7 cellular contexts compared by ENCODE assay signal in the genomic region with DNA sequence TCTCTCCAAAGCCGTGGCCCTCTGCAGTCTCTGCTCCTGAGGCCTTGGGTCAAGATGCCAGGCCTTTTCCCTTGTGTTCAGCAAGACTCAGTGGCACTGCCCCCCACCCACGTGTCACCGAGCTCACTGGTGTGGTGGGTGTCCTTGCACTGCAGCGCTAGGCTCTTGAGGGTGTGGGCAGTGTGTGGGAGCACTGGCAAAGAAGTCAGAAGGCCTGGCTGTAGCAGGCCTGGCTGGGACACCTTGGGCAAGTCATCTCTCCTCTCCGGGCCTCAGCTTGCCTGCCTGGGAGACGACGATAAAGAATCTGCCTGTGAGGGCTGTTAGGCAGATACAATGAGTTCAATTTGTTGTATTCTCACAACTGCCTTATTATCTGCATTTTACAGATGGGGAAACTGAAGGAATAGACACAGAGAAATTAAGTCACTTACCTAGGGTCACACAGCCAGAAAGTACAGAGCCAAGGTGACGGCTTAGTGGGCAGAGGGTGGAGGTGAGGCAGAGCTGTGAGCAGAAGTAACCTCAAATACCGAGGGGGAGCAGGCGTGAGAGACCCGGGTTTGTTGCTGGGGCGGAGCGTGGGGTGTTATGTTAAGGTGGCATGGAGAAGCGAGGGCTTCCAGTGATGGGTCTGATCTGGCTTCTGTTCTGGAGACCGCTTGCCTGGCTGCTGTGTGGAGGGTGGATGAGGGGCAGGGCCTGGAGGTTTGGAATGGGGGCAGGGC. TPM values are rescaled to one million over a fixed set of nuclear protein-coding genes. Genes with fewer than 3 reads are reported as not detected.
DNase-seq lines count a peak whose midpoint lies in the region; FAIRE-seq lines count a peak whose summit lies in the region.

No MANE protein-coding gene starts in this region.

- H3K27me3 ChIP-seq in MG63 (no peaks in the 10 kb centered on the region), subcutaneous abdominal adipose tissue (ENCODE audit: control insufficient read depth in 5 of 5, insufficient read depth in 4 of 5, low read length in 5 of 5) (no peaks in the 10 kb centered on the region)

- H3K4me1 ChIP-seq in subcutaneous abdominal adipose tissue (ENCODE audit: control insufficient read depth in 5 of 5, insufficient read depth in 5 of 5, low read length in 5 of 5) = peaks cover 4 to 24% (median 21%) of the 10 kb centered on the region in 5 donors

- peak overlapping the region in 4 of 5 donors; percentile 84 to 88 (median 86) for H3K9ac ChIP-seq in subcutaneous abdominal adipose tissue (ENCODE audit: low read length in 5 of 5)

- FAIRE-seq in GM19239 (lab: Jason Lieb, UNC) = no peak

- peaks cover 10% of the 10 kb centered on the region for H3K36me3 ChIP-seq in MG63
- H3K36me3 ChIP-seq in subcutaneous abdominal adipose tissue (ENCODE audit: control insufficient read depth in 5 of 5, insufficient read depth in 5 of 5, low read length in 5 of 5) = peaks cover 0 to 15% (median 12%) of the 10 kb centered on the region in 5 donors

- DNase-seq in MG63 = no peak
- peak; percentile 42 for DNase-seq in activated naive CD4-positive, alpha-beta T cell treated with anti-CD3 and anti-CD28 coated beads, Interleukin-2, amount 50 U/mL, for 16 hours
- DNase-seq in GM19239 (ENCODE audit: insufficient read length, low spot score) = no peak
- no peak for DNase-seq in NCI-H1436 (lab: John Stamatoyannopoulos, UW)
- no peak for DNase-seq in islet precursor cell

- H3K9me3 ChIP-seq in MG63 (no peaks in the 10 kb centered on the region), iPS-18c (ENCODE audit: control insufficient read depth, insufficient read depth, low read length) (peaks cover 2% of the 10 kb centered on the region), subcutaneous abdominal adipose tissue (ENCODE audit: control insufficient read depth in 5 of 5, low read length in 5 of 5) (no peaks in the 10 kb centered on the region)

- no peak overlapping the region for H3K27ac ChIP-seq in subcutaneous abdominal adipose tissue (ENCODE audit: low read depth, low read length)

- H3K4me3 ChIP-seq in MG63 = peak overlapping the region; percentile 69
- H3K4me3 ChIP-seq in iPS-18c (ENCODE audit: insufficient read depth, low read depth, low read length) = peak overlapping the region; percentile 94
- H3K4me3 ChIP-seq in subcutaneous abdominal adipose tissue (ENCODE audit: low read depth in 1 of 5, low read length in 5 of 5) = peak overlapping the region; percentile 6 to 78 (median 76)

RNA-seq across cellular contexts. Expression of a gene that starts 1.3 kb away (rescaled TPM):
- 117 and 120 TPM in 2 replicates for total RNA-seq in MG63 (2014; rRNA removed; shearing (Covaris generic); ENCODE audit: low replicate concordance)

RNA-seq across cellular contexts. Expression of a gene that starts 18.2 kb away (rescaled TPM):
- total RNA-seq in MG63 (2014; rRNA removed; shearing (Covaris generic); ENCODE audit: low replicate concordance) = not detected in 2 replicates

RNA-seq across cellular contexts. Expression of a gene that starts 18.3 kb away (rescaled TPM):
- total RNA-seq in MG63 (2014; rRNA removed; shearing (Covaris generic); ENCODE audit: low replicate concordance) = not detected in 2 replicates

RNA-seq across cellular contexts. Expression of a gene that starts 38.7 kb away (rescaled TPM):
- 21.0 and 32.2 TPM in 2 replicates for total RNA-seq in MG63 (2014; rRNA removed; shearing (Covaris generic); ENCODE audit: low replicate concordance)
